ENCODE assay signal across 8 cellular contexts in the genomic region with DNA sequence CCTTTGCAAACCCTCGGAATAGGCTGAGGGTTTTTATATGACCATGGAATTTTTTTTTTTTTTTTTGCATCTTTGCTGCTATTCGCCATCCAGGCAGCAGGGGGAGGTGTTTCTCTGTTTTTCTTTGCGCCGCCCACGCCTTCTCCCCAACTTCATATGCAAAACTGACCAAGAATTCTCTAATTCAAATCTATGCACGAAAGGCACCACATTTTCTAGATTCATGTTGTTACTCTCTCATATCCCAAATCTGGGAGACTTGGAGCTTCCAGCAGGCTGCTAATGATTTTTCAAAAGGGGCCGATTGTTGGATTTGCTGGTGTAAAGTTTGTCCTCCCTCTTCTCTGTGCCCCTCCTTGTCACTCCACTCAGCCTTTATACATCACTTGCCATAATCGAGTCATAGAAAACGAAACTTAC. TPM values are rescaled to one million over a fixed set of nuclear protein-coding genes. Genes with fewer than 3 reads are reported as not detected.
DNase-seq lines count a peak whose midpoint lies in the region; ATAC-seq and TF ChIP-seq lines count a peak whose summit lies in the region.

No MANE protein-coding gene starts in this region.

- peak overlapping the region; percentile 65 for H3K4me3 Mint-ChIP-seq in activated naive CD4-positive, alpha-beta T cell treated with anti-CD3 and anti-CD28 coated beads for 36 hours

- 3 to 7% (median 5%) methylated on average over 9 of the region's 9 CpGs for WGBS in ovary, 3 donors

- H3K36me3 Mint-ChIP-seq in activated naive CD4-positive, alpha-beta T cell treated with anti-CD3 and anti-CD28 coated beads for 36 hours (ENCODE audit: low read depth), result no peaks in the 10 kb centered on the region

- H3K9me3 ChIP-seq in ovary, result no peaks in the 10 kb centered on the region
- no peaks in the 10 kb centered on the region for H3K9me3 ChIP-seq in thoracic aorta

- H3K9me3 Mint-ChIP-seq in activated naive CD4-positive, alpha-beta T cell treated with anti-CD3 and anti-CD28 coated beads for 36 hours, result no peaks in the 10 kb centered on the region

- H3K27me3 ChIP-seq in ovary (no peaks in the 10 kb centered on the region), thoracic aorta (replicated peaks; ENCODE audit: insufficient read depth) (no peaks in the 10 kb centered on the region)

- no peaks in the 10 kb centered on the region for H3K36me3 ChIP-seq in ovary
- no peaks in the 10 kb centered on the region for H3K36me3 ChIP-seq in thoracic aorta

- intact Hi-C loops in activated naive CD4-positive, alpha-beta T cell treated with anti-CD3 and anti-CD28 coated beads for 36 hours (cut with micrococcal nuclease), result loop anchor here (1.0 to 10.0 kb wide), 14 partner anchors 208 to 1998 kb away; partner anchors contain the start of gene FBXL5
- intact Hi-C loops in ovary (cut with DNase I), result loop anchor here in 1 of 4 donors (10.0 kb wide), 1 partner anchor 1508 kb away; no protein-coding TSS in a partner anchor

- ATAC-seq in thoracic aorta (ENCODE audit: insufficient number of reproducible peaks, low FRiP score, low read depth), result no peak

- H3K4me1 ChIP-seq in ovary (ENCODE audit: insufficient read depth), result no peaks in the 10 kb centered on the region
- H3K4me1 ChIP-seq in thoracic aorta (ENCODE audit: control insufficient read depth in 1 of 2, low read depth in 2 of 2), result peaks cover 0 to 5% of the 10 kb centered on the region in 2 donors

- H3K27ac Mint-ChIP-seq in activated naive CD4-positive, alpha-beta T cell treated with anti-CD3 and anti-CD28 coated beads for 36 hours, result peak overlapping the region; percentile 90

- peak overlapping the region; percentile 15 for H3K4me3 ChIP-seq in ovary
- H3K4me3 ChIP-seq in thoracic aorta, result peak overlapping the region; percentile 60

- no peak overlapping the region for H3K27ac ChIP-seq in ovary
- H3K27ac ChIP-seq in thoracic aorta, result no peak overlapping the region

- CTCF ChIA-PET in activated naive CD4-positive, alpha-beta T cell treated with anti-CD3 and anti-CD28 coated beads for 36 hours (lab: Charles Lee), result interaction anchor here (0.6 to 5.2 kb wide), 19 partner anchors 11 to 1770 kb away, joined by 3 to 49 read pairs (median 4); no protein-coding TSS in a partner anchor

- DNase-seq in GM10266 (ENCODE audit: extremely low spot score) (peak; percentile 47), HT1080 (ENCODE audit: low read depth) (peak; percentile 87), RPMI8226 (peak; percentile 37), germinal center (ENCODE audit: low spot score) (peak; percentile 58), ovary (peak in 4 of 5 donors; percentile 49 to 63 (median 58)), thoracic aorta (ENCODE audit: low spot score) (peak; percentile 22), mesenteric fat pad (ENCODE audit: low spot score) (no peak)
- peak; percentile 80 for DNase-seq in activated naive CD4-positive, alpha-beta T cell treated with anti-CD3 and anti-CD28 coated beads for 36 hours

- TF ChIP-seq POLR2A in ovary (IDR thresholded peaks at IDR 0.05), result no peak

- peaks cover 1% of the 10 kb centered on the region for H3K27me3 Mint-ChIP-seq in activated naive CD4-positive, alpha-beta T cell treated with anti-CD3 and anti-CD28 coated beads for 36 hours (ENCODE audit: low read depth)

- TF ChIP-seq CTCF in GM10266 (IDR thresholded peaks at IDR 0.05; ENCODE audit: control insufficient read depth, insufficient read depth, low read depth, missing control alignments), result peak; percentile 73
- TF ChIP-seq CTCF in ovary (IDR thresholded peaks at IDR 0.05), result peak; percentile 22 to 79 (median 43)
- TF ChIP-seq CTCF in thoracic aorta (IDR thresholded peaks at IDR 0.05), result peak; percentile 77

- H3K4me1 Mint-ChIP-seq in activated naive CD4-positive, alpha-beta T cell treated with anti-CD3 and anti-CD28 coated beads for 36 hours (ENCODE audit: low read depth), result peaks cover 15% of the 10 kb centered on the region

- no peak for TF ChIP-seq EP300 in ovary (IDR thresholded peaks at IDR 0.05)

RNA-seq across cellular contexts. Expression of gene BOD1L1, which starts 29.1 kb away (rescaled TPM):
- total RNA-seq in HT1080 (2014; rRNA removed; shearing (Covaris generic)), result 24.9 and 28.1 TPM in 2 replicates
- 18.3 and 27.3 TPM in 2 replicates for polyA plus RNA-seq in HT1080 (2015; cell fraction: cytosol; rRNA removed)
- polyA plus RNA-seq in HT1080 (2015; cell fraction: nucleus; rRNA removed), result 84.4 and 87.6 TPM in 2 replicates
- 10 to 100 TPM; 24.2 to 24.3 TPM for total RNA-seq in activated naive CD4-positive, alpha-beta T cell treated with anti-CD3 and anti-CD28 coated beads for 36 hours
- 10 to 100 TPM; 32.5 to 41.6 (median 39.1) TPM for total RNA-seq in ovary
- 10 to 100 TPM; 21.2 to 31.9 TPM for polyA plus RNA-seq in ovary
- total RNA-seq in thoracic aorta, result 10 to 100 TPM; 25.9 to 53.1 TPM
- total RNA-seq in mesenteric fat pad, result 29.4 TPM
